In genomic region chr2:2123259-2123658, GRCh38 we compare ENCODE assay signal across 21 cellular contexts.
A peak's percentile ranks its signal among the peaks of the same experiment; 100 is the strongest.
DNase-seq lines count a peak whose midpoint lies in the region; ATAC-seq and TF ChIP-seq lines count a peak whose summit lies in the region.
"Had no signal": no experiment of that assay in that cellular context is flagged by ENCODE, and none has a peak within 500 bp of the region (broad histone marks: within the 10 kb centered on the region; RNA-seq: fewer than 3 reads in every experiment).

No MANE protein-coding gene starts in this region.

- H3K36me3 ChIP-seq in GM23338 (ENCODE audit: insufficient read depth) (no peaks in the 10 kb centered on the region), NT2/D1 (ENCODE audit: insufficient read depth, insufficient read length, low read length) (no peaks in the 10 kb centered on the region), endodermal cell (ENCODE audit: control insufficient read depth, insufficient read depth, low read length) (no peaks in the 10 kb centered on the region)
- H3K36me3 ChIP-seq: BLaER1 treated with 17β-estradiol and CSF1 and Interleukin-3, amounts not matched to agents 10 nM and 100 nM; HAP-1 had no signal

- DNase-seq in GM23338 (ENCODE audit: low spot score): peak; percentile 42
- peak; percentile 43 for DNase-seq in NT2/D1 (ENCODE audit: low read depth, low spot score)
- peak; percentile 75 for DNase-seq in endodermal cell
- DNase-seq in middle frontal gyrus (ENCODE audit: extremely low spot score, low spot score): no peak
- DNase-seq: 8988T; ACHN; AML-193; BE2C; CD4-positive, alpha-beta T cell; CD8-positive, alpha-beta memory T cell; DMS 273 treated with DMSO at 0.1 percent for 48 hours; DMS79; EL; GF-D8; HFFc6 had no signal

- no peak overlapping the region for H3K4me2 ChIP-seq in GM23338
- H3K4me2 ChIP-seq: A549; BLaER1 treated with 17β-estradiol and CSF1 and Interleukin-3, amounts not matched to agents 10 nM and 100 nM had no signal

- WGBS in endodermal cell (ENCODE audit: insufficient coverage in 1 of 2, insufficient read length in 1 of 2), 2 experiments: 84 to 93% methylated on average over 3 to 6 of the region's 6 CpGs

- H3K4me3 ChIP-seq in GM23338 (no peak overlapping the region), NT2/D1 (ENCODE audit: insufficient read length, low read depth) (no peak overlapping the region), endodermal cell (ENCODE audit: low read length) (no peak overlapping the region)
- H3K4me3 ChIP-seq: A549; BLaER1 treated with 17β-estradiol and CSF1 and Interleukin-3, amounts not matched to agents 10 nM and 100 nM; HAP-1 had no signal

- H2AFZ ChIP-seq in GM23338: peak overlapping the region; percentile 52; the same call in 1 of the 2 replicates

- H3K79me2 ChIP-seq in GM23338 (replicated peaks; ENCODE audit: insufficient read depth): no peaks in the 10 kb centered on the region

- ATAC-seq in GM23338 (peak; percentile 30), GM18868 (IDR thresholded peaks at IDR 0.05; ENCODE audit: unreplicated experiment) (no peak), GM21717 (IDR thresholded peaks at IDR 0.05; ENCODE audit: unreplicated experiment) (no peak)
- ATAC-seq: A549 had no signal

- no peaks in the 10 kb centered on the region for H4K20me1 ChIP-seq in GM23338 (replicated peaks; ENCODE audit: insufficient read depth)
- H4K20me1 ChIP-seq: BLaER1 treated with 17β-estradiol and CSF1 and Interleukin-3, amounts not matched to agents 10 nM and 100 nM had no signal

- no peak overlapping the region for H3K9ac ChIP-seq in NT2/D1 (ENCODE audit: insufficient read length, low read depth)
- H3K9ac ChIP-seq in endodermal cell (ENCODE audit: extremely low read depth, low read length, poor library complexity, severe bottlenecking): no peak overlapping the region
- H3K9ac ChIP-seq: BLaER1 treated with 17β-estradiol and CSF1 and Interleukin-3, amounts not matched to agents 10 nM and 100 nM had no signal

- H3K4me3 Mint-ChIP-seq in GM23338: no peak overlapping the region
- H3K4me3 Mint-ChIP-seq in endodermal cell: no peak overlapping the region
- H3K4me3 Mint-ChIP-seq: CD14-positive monocyte; CD4-positive, alpha-beta T cell; CD8-positive, alpha-beta memory T cell; HFFc6 had no signal

- no peak overlapping the region for H3K27ac ChIP-seq in GM23338 (ENCODE audit: low read depth)
- no peak overlapping the region for H3K27ac ChIP-seq in endodermal cell (ENCODE audit: low read depth, low read length)
- H3K27ac ChIP-seq: A549; BLaER1 treated with 17β-estradiol and CSF1 and Interleukin-3, amounts not matched to agents 10 nM and 100 nM had no signal

- H3K27me3 Mint-ChIP-seq in GM23338 (ENCODE audit: insufficient read depth, low read depth, poor library complexity) (peaks cover 1% of the 10 kb centered on the region), endodermal cell (ENCODE audit: insufficient read depth) (peaks cover 3% of the 10 kb centered on the region)
- H3K27me3 Mint-ChIP-seq: CD8-positive, alpha-beta memory T cell had no signal

- no peak for TF ChIP-seq CTCF in GM23338 (conservative IDR thresholded peaks at IDR 0.05; ENCODE audit: low read depth in 2 of 2)
- no peak for TF ChIP-seq CTCF in endodermal cell (conservative IDR thresholded peaks at IDR 0.05)

- no peak overlapping the region for H3K27ac Mint-ChIP-seq in GM23338
- H3K27ac Mint-ChIP-seq in endodermal cell: no peak overlapping the region
- H3K27ac Mint-ChIP-seq: CD4-positive, alpha-beta T cell; CD8-positive, alpha-beta memory T cell; HFFc6 had no signal

- H3K36me3 Mint-ChIP-seq in GM23338 (ENCODE audit: low read depth) (no peaks in the 10 kb centered on the region), endodermal cell (ENCODE audit: low read depth) (no peaks in the 10 kb centered on the region)
- H3K36me3 Mint-ChIP-seq: CD14-positive monocyte; CD8-positive, alpha-beta memory T cell had no signal

- H3K4me1 ChIP-seq in GM23338 (ENCODE audit: insufficient read depth) (0 out of 2 replicates have a peak, but pooled peaks cover 8% of the 10 kb centered on the region), NT2/D1 (ENCODE audit: insufficient read depth, insufficient read length) (no peaks in the 10 kb centered on the region), endodermal cell (ENCODE audit: control insufficient read depth, insufficient read depth, low read length) (no peaks in the 10 kb centered on the region)
- H3K4me1 ChIP-seq: A549, BE2C, HAP-1 had no signal

- H3K9me2 ChIP-seq in GM23338 (ENCODE audit: insufficient read depth): no peaks in the 10 kb centered on the region

- peaks cover 23% of the 10 kb centered on the region for H3K4me1 Mint-ChIP-seq in GM23338
- H3K4me1 Mint-ChIP-seq in endodermal cell: peaks cover 2% of the 10 kb centered on the region

- H3K9me3 Mint-ChIP-seq in GM23338 (no peaks in the 10 kb centered on the region), endodermal cell (peaks cover 2% of the 10 kb centered on the region)
- H3K9me3 Mint-ChIP-seq: CD4-positive, alpha-beta T cell had no signal

- H3F3A ChIP-seq in GM23338 (replicated peaks; ENCODE audit: low read depth): no peaks in the 10 kb centered on the region

- H3K9me3 ChIP-seq in NT2/D1 (ENCODE audit: insufficient read depth, low read length) (no peaks in the 10 kb centered on the region), endodermal cell (ENCODE audit: control insufficient read depth, low read length) (no peaks in the 10 kb centered on the region)
- H3K9me3 ChIP-seq: A549; BE2C; BLaER1 treated with 17β-estradiol and CSF1 and Interleukin-3, amounts not matched to agents 10 nM and 100 nM; HAP-1 had no signal

- H3K27me3 ChIP-seq in GM23338 (ENCODE audit: insufficient read depth): no peaks in the 10 kb centered on the region
- H3K27me3 ChIP-seq in NT2/D1 (ENCODE audit: insufficient read depth, insufficient read length): no peaks in the 10 kb centered on the region
- no peaks in the 10 kb centered on the region for H3K27me3 ChIP-seq in endodermal cell (ENCODE audit: control insufficient read depth, insufficient read depth, low read length, poor library complexity, severe bottlenecking)
- H3K27me3 ChIP-seq: BE2C; BLaER1 treated with 17β-estradiol and CSF1 and Interleukin-3, amounts not matched to agents 10 nM and 100 nM had no signal

TF ChIP-seq in GM23338, 12 proteins besides CTCF, POLR2A, EP300 and RAD21 (continues in another document):
- no peak for TF ChIP-seq REST (IDR thresholded peaks at IDR 0.05; ENCODE audit: unreplicated experiment)
- no peak for TF ChIP-seq CREB1 (CRISPR knock-in tag; IDR thresholded peaks at IDR 0.05; ENCODE audit: low read depth)
- no peak for TF ChIP-seq ETS1 (IDR thresholded peaks at IDR 0.05)
- TF ChIP-seq EZH2 (IDR thresholded peaks at IDR 0.05; ENCODE audit: low read depth, unreplicated experiment): no peak
